In genomic region chr5:132458226-132458560, GRCh38 we compare ENCODE assay signal across 10 cellular contexts. TPM values are rescaled to one million over a fixed set of nuclear protein-coding genes. Genes with fewer than 3 reads are reported as not detected.
DNase-seq lines count a peak whose midpoint lies in the region; ATAC-seq and TF ChIP-seq lines count a peak whose summit lies in the region.
"Had no signal": no experiment of that assay in that cellular context is flagged by ENCODE, and none has a peak within 500 bp of the region (broad histone marks: within the 10 kb centered on the region; RNA-seq: fewer than 3 reads in every experiment).

No MANE protein-coding gene starts in this region.

- intact Hi-C loops in MCF 10A (cut with micrococcal nuclease) (loop anchor here (1.0 to 2.0 kb wide), 2 partner anchors 39 kb away; no protein-coding TSS in a partner anchor), breast epithelium (cut with DNase I; ENCODE audit: low total_unique reads) (loop anchor here (2.0 kb wide), 1 partner anchor 59 kb away; no protein-coding TSS in a partner anchor)
- intact Hi-C loops in activated CD4-positive, alpha-beta memory T cell treated with anti-CD3 and anti-CD28 coated beads for 36 hours (cut with micrococcal nuclease): loop anchor here (1.0 to 2.0 kb wide), 3 partner anchors 8 to 33 kb away; no protein-coding TSS in a partner anchor

- BruUV-seq in MCF 10A (replicated peaks; lab: Mats Ljungman, UMichigan): no TSS peak

- H3K27me3 ChIP-seq in breast epithelium (no peaks in the 10 kb centered on the region), upper lobe of left lung (no peaks in the 10 kb centered on the region)

- H3K27ac Mint-ChIP-seq in MCF 10A (ENCODE audit: low read depth, unreplicated experiment): peak overlapping the region; percentile 60
- peak overlapping the region; percentile 92 for H3K27ac Mint-ChIP-seq in activated CD4-positive, alpha-beta memory T cell treated with anti-CD3 and anti-CD28 coated beads for 36 hours

- H3K4me1 ChIP-seq in breast epithelium: peaks cover 0 to 3% of the 10 kb centered on the region in 2 donors
- H3K4me1 ChIP-seq in upper lobe of left lung: peaks cover 59 to 75% (median 72%) of the 10 kb centered on the region in 4 donors

- H3K4me3 ChIP-seq in breast epithelium (no peak overlapping the region), upper lobe of left lung (no peak overlapping the region)
- H3K4me3 ChIP-seq: SK-N-MC had no signal

- no peak overlapping the region for H3K4me3 Mint-ChIP-seq in MCF 10A (ENCODE audit: unreplicated experiment)
- H3K4me3 Mint-ChIP-seq in activated CD4-positive, alpha-beta memory T cell treated with anti-CD3 and anti-CD28 coated beads for 36 hours: peak overlapping the region; percentile 21

- peaks cover 12% of the 10 kb centered on the region for H3K36me3 Mint-ChIP-seq in MCF 10A (ENCODE audit: insufficient read depth, unreplicated experiment)
- H3K36me3 Mint-ChIP-seq in activated CD4-positive, alpha-beta memory T cell treated with anti-CD3 and anti-CD28 coated beads for 36 hours: peaks cover 22% of the 10 kb centered on the region

- no peak for TF ChIP-seq CTCF in MCF 10A (IDR thresholded peaks at IDR 0.05; ENCODE audit: unreplicated experiment)
- TF ChIP-seq CTCF in breast epithelium (IDR thresholded peaks at IDR 0.05): no peak
- no peak for TF ChIP-seq CTCF in upper lobe of left lung (IDR thresholded peaks at IDR 0.05)

- H3K9me3 ChIP-seq in breast epithelium: no peaks in the 10 kb centered on the region
- H3K9me3 ChIP-seq in upper lobe of left lung: no peaks in the 10 kb centered on the region

- no peaks in the 10 kb centered on the region for H3K27me3 Mint-ChIP-seq in MCF 10A (ENCODE audit: insufficient read depth, unreplicated experiment)
- H3K27me3 Mint-ChIP-seq in activated CD4-positive, alpha-beta memory T cell treated with anti-CD3 and anti-CD28 coated beads for 36 hours: no peaks in the 10 kb centered on the region

- peak overlapping the region in 1 of 2 donors; percentile 75 for H3K27ac ChIP-seq in breast epithelium
- peak overlapping the region; percentile 90 to 93 (median 92) for H3K27ac ChIP-seq in upper lobe of left lung
- H3K27ac ChIP-seq: SK-N-MC had no signal

- no peak for TF ChIP-seq EP300 in upper lobe of left lung (IDR thresholded peaks at IDR 0.05)

- peaks cover 45% of the 10 kb centered on the region for H3K4me1 Mint-ChIP-seq in MCF 10A (ENCODE audit: insufficient read depth, unreplicated experiment)
- peaks cover 86% of the 10 kb centered on the region for H3K4me1 Mint-ChIP-seq in activated CD4-positive, alpha-beta memory T cell treated with anti-CD3 and anti-CD28 coated beads for 36 hours (ENCODE audit: low read depth)

- peaks cover 1% of the 10 kb centered on the region for H3K9me3 Mint-ChIP-seq in MCF 10A (ENCODE audit: unreplicated experiment)
- no peaks in the 10 kb centered on the region for H3K9me3 Mint-ChIP-seq in activated CD4-positive, alpha-beta memory T cell treated with anti-CD3 and anti-CD28 coated beads for 36 hours

- H3K36me3 ChIP-seq in breast epithelium (no peaks in the 10 kb centered on the region), upper lobe of left lung (peaks cover 0 to 16% (median 0%) of the 10 kb centered on the region in 4 donors)

- 92 to 95% methylated on average over 3 of the region's 3 CpGs for WGBS in upper lobe of left lung, 2 donors

- CTCF ChIA-PET in MCF 10A (lab: Yijun Ruan, JAX): interaction anchor here (0.9 to 4.2 kb wide), 11 partner anchors 11 to 193 kb away, joined by 3 to 28 read pairs (median 5); partner anchors contain the start of gene IRF1
- CTCF ChIA-PET in activated CD4-positive, alpha-beta memory T cell treated with anti-CD3 and anti-CD28 coated beads for 36 hours (lab: Charles Lee): interaction anchor here (1.1 to 4.0 kb wide), 7 partner anchors 8 to 71 kb away, joined by 3 to 32 read pairs (median 7); partner anchors contain the start of gene IRF1

- DNase-seq in MCF 10A (ENCODE audit: unreplicated experiment): peak; percentile 32
- no peak for DNase-seq in breast epithelium (ENCODE audit: low spot score in 2 of 2)
- DNase-seq in activated CD4-positive, alpha-beta memory T cell treated with anti-CD3 and anti-CD28 coated beads for 36 hours: no peak
- peak; percentile 68 for DNase-seq in iris pigment epithelial cell (ENCODE audit: low read depth)
- no peak for DNase-seq in upper lobe of left lung
- DNase-seq in KBM-7: no peak
- no peak for DNase-seq in NCI-H2107 treated with DMSO at 0.1 percent for 48 hours (lab: John Stamatoyannopoulos, UW; ENCODE audit: unreplicated experiment)
- DNase-seq in NCI-H187 treated with DMSO at 0.1 percent for 48 hours (lab: John Stamatoyannopoulos, UW): no peak
- DNase-seq: NCI-H2081 had no signal

- no peak for ATAC-seq in upper lobe of left lung (ENCODE audit: low FRiP score in 2 of 2)

- TF ChIP-seq POLR2A in breast epithelium (IDR thresholded peaks at IDR 0.05): no peak
- no peak for TF ChIP-seq POLR2A in upper lobe of left lung (IDR thresholded peaks at IDR 0.05)

- in situ Hi-C loops in KBM-7 (cut with MboI; ENCODE audit: low pct_unique_long_range_greater_than_20kb, low sequenced_read_pairs): no loop called here

- POLR2A ChIA-PET in MCF 10A (lab: Yijun Ruan, JAX): interaction anchor here (0.7 to 4.6 kb wide), 21 partner anchors 7 to 164 kb away, joined by 3 to 36 read pairs (median 6); partner anchors contain the start of genes IRF1, SLC22A4 and SLC22A5
- POLR2A ChIA-PET in activated CD4-positive, alpha-beta memory T cell treated with anti-CD3 and anti-CD28 coated beads for 36 hours (lab: Charles Lee): interaction anchor here (1.6 to 6.0 kb wide), 9 partner anchors 9 to 47 kb away, joined by 4 to 102 read pairs (median 14); partner anchors contain the start of gene IRF1

RNA-seq across cellular contexts. Expression of gene IRF1, which starts 32.4 kb away (rescaled TPM):
- total RNA-seq in MCF 10A (2022): 18.7 and 23.0 TPM in 2 replicates
- total RNA-seq in breast epithelium: 10 to 100 TPM; 10.4 to 27.8 (median 18.0) TPM
- 100 to 1,000 TPM; 104 to 106 TPM for total RNA-seq in activated CD4-positive, alpha-beta memory T cell treated with anti-CD3 and anti-CD28 coated beads for 36 hours
- total RNA-seq in upper lobe of left lung: 10 to 100 TPM; 42.1 to 94.3 (median 79.3) TPM

Comparison
In these comparisons a context has a peak if more than half of its experiments do, and no peak if none do; other contexts are left out.
1. DNase-seq: peak in MCF 10A (single experiment) and iris pigment epithelial cell (single experiment); none in breast epithelium (0 of 2), activated CD4-positive, alpha-beta memory T cell treated with anti-CD3 and anti-CD28 coated beads for 36 hours (single experiment), upper lobe of left lung (0 of 2), KBM-7 (single experiment), NCI-H2107 treated with DMSO at 0.1 percent for 48 hours (single experiment) and NCI-H187 treated with DMSO at 0.1 percent for 48 hours (single experiment).